In the genomic region with DNA sequence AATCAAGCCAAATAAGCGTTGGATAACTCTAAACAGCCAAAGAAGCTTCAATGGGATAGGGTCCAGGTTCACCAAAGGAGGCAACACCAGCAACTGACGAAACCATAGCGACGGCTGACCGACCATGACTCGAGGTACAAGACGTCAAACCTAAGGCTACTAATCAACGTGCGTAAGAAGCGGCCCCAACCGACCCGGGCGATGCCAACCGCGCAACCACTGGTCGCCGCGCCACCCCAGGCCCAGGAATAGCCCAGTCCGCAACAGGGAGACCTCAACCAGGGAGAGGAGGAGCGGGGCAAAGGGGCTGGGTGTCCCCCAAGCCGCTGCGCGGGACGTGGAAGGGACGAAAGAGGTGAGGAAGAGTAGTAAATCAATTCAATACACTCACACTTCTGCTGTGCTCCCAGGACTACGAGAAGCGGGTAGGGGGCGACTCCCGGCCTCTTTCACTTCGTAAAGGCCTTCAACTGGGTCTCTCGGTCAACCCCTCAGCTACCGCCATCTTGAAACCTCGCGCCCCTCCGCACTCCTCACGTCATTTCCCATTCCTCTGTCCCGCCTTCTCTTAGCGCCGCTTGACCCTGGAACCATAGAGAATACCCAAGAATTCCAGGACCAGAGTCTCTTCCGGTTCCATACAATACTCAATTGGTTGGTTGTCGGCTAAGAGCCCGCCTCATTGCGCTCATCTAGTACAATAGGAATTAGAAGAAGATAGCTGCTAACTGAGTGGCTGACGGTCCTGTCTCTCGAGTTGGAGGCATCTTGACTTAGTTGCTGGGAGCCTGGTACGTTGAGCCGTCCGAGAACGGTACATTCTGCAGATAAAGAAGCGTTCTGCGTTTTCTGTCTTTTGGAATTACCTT, we compare ENCODE assay signal across 1 cellular context.
TF ChIP-seq lines count a peak whose summit lies in the region.

A gene with protein sequence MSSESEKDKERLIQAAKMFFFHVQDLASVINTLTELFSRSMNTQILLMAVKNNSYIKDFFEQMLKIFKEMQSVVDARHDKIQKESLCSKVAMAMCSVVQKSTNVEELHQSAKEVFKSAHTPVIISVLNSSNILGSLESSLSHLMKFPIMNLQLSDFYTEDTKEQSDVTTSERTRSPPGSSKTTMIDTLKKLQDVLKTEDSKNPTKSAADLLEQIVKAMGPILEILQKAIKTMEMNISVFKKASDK (plus strand): TSS at position 710 of the 869 bp plus-strand sequence. CDS start 19,266 bp downstream, outside the sequence.
A gene (minus strand): TSS at position 518 of the 869 bp plus-strand sequence. CDS start 2,095 bp downstream, outside the sequence.

TF ChIP-seq in HEK293, 187 proteins besides CTCF, POLR2A, EP300 and RAD21 (continued from another document and continues in another):
- TF ChIP-seq, protein P1, sequence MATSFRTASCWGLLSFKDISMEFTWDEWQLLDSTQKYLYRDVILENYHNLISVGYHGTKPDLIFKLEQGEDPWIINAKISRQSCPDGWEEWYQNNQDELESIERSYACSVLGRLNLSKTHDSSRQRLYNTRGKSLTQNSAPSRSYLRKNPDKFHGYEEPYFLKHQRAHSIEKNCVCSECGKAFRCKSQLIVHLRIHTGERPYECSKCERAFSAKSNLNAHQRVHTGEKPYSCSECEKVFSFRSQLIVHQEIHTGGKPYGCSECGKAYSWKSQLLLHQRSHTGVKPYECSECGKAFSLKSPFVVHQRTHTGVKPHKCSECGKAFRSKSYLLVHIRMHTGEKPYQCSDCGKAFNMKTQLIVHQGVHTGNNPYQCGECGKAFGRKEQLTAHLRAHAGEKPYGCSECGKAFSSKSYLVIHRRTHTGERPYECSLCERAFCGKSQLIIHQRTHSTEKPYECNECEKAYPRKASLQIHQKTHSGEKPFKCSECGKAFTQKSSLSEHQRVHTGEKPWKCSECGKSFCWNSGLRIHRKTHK (tag by site-specific recombination; IDR thresholded peaks at IDR 0.05) = no peak
- TF ChIP-seq REPIN1 (tag by site-specific recombination; IDR thresholded peaks at IDR 0.05; ENCODE audit: low read depth) = no peak
- TF ChIP-seq ZNF214 (tag by site-specific recombination; IDR thresholded peaks at IDR 0.05; ENCODE audit: borderline replicate concordance) = no peak
- 0 out of 2 replicates have a peak, but pooled peaks have one; percentile 36 for TF ChIP-seq ZBTB7A (tag by site-specific recombination; IDR thresholded peaks at IDR 0.05; ENCODE audit: low read depth)
- TF ChIP-seq ZXDB (tag by site-specific recombination; IDR thresholded peaks at IDR 0.05) = peak; percentile 81
- peak; percentile 42 for TF ChIP-seq ZNF335 (tag by site-specific recombination; conservative IDR thresholded peaks at IDR 0.05)
- TF ChIP-seq, protein P2, sequence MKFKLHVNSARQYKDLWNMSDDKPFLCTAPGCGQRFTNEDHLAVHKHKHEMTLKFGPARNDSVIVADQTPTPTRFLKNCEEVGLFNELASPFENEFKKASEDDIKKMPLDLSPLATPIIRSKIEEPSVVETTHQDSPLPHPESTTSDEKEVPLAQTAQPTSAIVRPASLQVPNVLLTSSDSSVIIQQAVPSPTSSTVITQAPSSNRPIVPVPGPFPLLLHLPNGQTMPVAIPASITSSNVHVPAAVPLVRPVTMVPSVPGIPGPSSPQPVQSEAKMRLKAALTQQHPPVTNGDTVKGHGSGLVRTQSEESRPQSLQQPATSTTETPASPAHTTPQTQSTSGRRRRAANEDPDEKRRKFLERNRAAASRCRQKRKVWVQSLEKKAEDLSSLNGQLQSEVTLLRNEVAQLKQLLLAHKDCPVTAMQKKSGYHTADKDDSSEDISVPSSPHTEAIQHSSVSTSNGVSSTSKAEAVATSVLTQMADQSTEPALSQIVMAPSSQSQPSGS (tag by site-specific recombination; IDR thresholded peaks at IDR 0.05; ENCODE audit: low read depth) = 0 out of 2 replicates have a peak, but pooled peaks have one; percentile 46
- peak; percentile 76 for TF ChIP-seq ZNF777 (tag by site-specific recombination; IDR thresholded peaks at IDR 0.05; ENCODE audit: borderline replicate concordance)
- peak; percentile 72 for TF ChIP-seq YY2 (tag by site-specific recombination; IDR thresholded peaks at IDR 0.05)
- TF ChIP-seq, protein P3, sequence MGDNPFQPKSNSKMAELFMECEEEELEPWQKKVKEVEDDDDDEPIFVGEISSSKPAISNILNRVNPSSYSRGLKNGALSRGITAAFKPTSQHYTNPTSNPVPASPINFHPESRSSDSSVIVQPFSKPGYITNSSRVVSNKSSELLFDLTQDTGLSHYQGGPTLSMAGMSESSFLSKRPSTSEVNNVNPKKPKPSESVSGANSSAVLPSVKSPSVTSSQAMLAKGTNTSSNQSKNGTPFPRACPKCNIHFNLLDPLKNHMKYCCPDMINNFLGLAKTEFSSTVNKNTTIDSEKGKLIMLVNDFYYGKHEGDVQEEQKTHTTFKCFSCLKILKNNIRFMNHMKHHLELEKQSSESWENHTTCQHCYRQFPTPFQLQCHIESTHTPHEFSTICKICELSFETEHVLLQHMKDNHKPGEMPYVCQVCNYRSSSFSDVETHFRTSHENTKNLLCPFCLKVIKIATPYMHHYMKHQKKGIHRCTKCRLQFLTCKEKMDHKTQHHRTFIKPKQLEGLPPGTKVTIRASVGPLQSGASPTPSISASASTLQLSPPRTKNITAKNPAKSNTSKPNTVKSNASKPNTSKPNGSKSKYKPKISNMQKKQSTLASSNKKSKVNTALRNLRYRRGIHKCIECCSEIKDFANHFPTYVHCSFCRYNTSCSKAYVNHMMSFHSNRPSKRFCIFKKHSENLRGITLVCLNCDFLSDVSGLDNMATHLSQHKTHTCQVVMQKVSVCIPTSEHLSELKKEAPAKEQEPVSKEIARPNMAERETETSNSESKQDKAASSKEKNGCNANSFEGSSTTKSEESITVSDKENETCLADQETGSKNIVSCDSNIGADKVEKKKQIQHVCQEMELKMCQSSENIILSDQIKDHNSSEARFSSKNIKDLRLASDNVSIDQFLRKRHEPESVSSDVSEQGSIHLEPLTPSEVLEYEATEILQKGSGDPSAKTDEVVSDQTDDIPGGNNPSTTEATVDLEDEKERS (tag by site-specific recombination; IDR thresholded peaks at IDR 0.05) = no peak
- TF ChIP-seq ZNF558 (tag by site-specific recombination; IDR thresholded peaks at IDR 0.05) = no peak
- 0 out of 2 replicates have a peak, but pooled peaks have one; percentile 18 for TF ChIP-seq ZBTB8A (tag by site-specific recombination; IDR thresholded peaks at IDR 0.05)
- TF ChIP-seq ZNF140 (tag by site-specific recombination; IDR thresholded peaks at IDR 0.05) = no peak
- TF ChIP-seq ZFP3 (tag by site-specific recombination; IDR thresholded peaks at IDR 0.05; ENCODE audit: low read depth) = no peak
- TF ChIP-seq ZNF146 (tag by site-specific recombination; IDR thresholded peaks at IDR 0.05) = no peak
- TF ChIP-seq, protein P4, sequence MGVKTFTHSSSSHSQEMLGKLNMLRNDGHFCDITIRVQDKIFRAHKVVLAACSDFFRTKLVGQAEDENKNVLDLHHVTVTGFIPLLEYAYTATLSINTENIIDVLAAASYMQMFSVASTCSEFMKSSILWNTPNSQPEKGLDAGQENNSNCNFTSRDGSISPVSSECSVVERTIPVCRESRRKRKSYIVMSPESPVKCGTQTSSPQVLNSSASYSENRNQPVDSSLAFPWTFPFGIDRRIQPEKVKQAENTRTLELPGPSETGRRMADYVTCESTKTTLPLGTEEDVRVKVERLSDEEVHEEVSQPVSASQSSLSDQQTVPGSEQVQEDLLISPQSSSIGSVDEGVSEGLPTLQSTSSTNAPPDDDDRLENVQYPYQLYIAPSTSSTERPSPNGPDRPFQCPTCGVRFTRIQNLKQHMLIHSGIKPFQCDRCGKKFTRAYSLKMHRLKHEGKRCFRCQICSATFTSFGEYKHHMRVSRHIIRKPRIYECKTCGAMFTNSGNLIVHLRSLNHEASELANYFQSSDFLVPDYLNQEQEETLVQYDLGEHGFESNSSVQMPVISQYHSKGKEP (tag by site-specific recombination; IDR thresholded peaks at IDR 0.05) = no peak
- TF ChIP-seq, protein P5, sequence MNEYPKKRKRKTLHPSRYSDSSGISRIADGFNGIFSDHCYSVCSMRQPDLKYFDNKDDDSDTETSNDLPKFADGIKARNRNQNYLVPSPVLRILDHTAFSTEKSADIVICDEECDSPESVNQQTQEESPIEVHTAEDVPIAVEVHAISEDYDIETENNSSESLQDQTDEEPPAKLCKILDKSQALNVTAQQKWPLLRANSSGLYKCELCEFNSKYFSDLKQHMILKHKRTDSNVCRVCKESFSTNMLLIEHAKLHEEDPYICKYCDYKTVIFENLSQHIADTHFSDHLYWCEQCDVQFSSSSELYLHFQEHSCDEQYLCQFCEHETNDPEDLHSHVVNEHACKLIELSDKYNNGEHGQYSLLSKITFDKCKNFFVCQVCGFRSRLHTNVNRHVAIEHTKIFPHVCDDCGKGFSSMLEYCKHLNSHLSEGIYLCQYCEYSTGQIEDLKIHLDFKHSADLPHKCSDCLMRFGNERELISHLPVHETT (tag by site-specific recombination; IDR thresholded peaks at IDR 0.05) = no peak
- peak; percentile 70 for TF ChIP-seq ZNF629 (tag by site-specific recombination; IDR thresholded peaks at IDR 0.05)
- TF ChIP-seq SP7 (tag by site-specific recombination; IDR thresholded peaks at IDR 0.05) = peak; percentile 20; the same call in 1 of the 2 replicates
- no peak for TF ChIP-seq ZNF529 (tag by site-specific recombination; IDR thresholded peaks at IDR 0.05; ENCODE audit: insufficient replicate concordance)
- TF ChIP-seq, protein P6, sequence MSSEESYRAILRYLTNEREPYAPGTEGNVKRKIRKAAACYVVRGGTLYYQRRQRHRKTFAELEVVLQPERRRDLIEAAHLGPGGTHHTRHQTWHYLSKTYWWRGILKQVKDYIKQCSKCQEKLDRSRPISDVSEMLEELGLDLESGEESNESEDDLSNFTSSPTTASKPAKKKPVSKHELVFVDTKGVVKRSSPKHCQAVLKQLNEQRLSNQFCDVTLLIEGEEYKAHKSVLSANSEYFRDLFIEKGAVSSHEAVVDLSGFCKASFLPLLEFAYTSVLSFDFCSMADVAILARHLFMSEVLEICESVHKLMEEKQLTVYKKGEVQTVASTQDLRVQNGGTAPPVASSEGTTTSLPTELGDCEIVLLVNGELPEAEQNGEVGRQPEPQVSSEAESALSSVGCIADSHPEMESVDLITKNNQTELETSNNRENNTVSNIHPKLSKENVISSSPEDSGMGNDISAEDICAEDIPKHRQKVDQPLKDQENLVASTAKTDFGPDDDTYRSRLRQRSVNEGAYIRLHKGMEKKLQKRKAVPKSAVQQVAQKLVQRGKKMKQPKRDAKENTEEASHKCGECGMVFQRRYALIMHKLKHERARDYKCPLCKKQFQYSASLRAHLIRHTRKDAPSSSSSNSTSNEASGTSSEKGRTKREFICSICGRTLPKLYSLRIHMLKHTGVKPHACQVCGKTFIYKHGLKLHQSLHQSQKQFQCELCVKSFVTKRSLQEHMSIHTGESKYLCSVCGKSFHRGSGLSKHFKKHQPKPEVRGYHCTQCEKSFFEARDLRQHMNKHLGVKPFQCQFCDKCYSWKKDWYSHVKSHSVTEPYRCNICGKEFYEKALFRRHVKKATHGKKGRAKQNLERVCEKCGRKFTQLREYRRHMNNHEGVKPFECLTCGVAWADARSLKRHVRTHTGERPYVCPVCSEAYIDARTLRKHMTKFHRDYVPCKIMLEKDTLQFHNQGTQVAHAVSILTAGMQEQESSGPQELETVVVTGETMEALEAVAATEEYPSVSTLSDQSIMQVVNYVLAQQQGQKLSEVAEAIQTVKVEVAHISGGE (tag by site-specific recombination; conservative IDR thresholded peaks at IDR 0.05; ENCODE audit: low read depth) = peak; percentile 63
- TF ChIP-seq, protein P7, sequence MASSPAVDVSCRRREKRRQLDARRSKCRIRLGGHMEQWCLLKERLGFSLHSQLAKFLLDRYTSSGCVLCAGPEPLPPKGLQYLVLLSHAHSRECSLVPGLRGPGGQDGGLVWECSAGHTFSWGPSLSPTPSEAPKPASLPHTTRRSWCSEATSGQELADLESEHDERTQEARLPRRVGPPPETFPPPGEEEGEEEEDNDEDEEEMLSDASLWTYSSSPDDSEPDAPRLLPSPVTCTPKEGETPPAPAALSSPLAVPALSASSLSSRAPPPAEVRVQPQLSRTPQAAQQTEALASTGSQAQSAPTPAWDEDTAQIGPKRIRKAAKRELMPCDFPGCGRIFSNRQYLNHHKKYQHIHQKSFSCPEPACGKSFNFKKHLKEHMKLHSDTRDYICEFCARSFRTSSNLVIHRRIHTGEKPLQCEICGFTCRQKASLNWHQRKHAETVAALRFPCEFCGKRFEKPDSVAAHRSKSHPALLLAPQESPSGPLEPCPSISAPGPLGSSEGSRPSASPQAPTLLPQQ (tag by site-specific recombination; IDR thresholded peaks at IDR 0.05) = 0 out of 2 replicates have a peak, but pooled peaks have one; percentile 11
- TF ChIP-seq SP3 (tag by site-specific recombination; IDR thresholded peaks at IDR 0.05) = peak; percentile 58
- no peak for TF ChIP-seq SALL2 (tag by site-specific recombination; IDR thresholded peaks at IDR 0.05; ENCODE audit: borderline replicate concordance)
- no peak for TF ChIP-seq ZNF664 (tag by site-specific recombination; IDR thresholded peaks at IDR 0.05)
- TF ChIP-seq PRDM1 (tag by site-specific recombination; IDR thresholded peaks at IDR 0.05) = no peak
- no peak for TF ChIP-seq ZNF366 (tag by site-specific recombination; conservative IDR thresholded peaks at IDR 0.05)
- 0 out of 2 replicates have a peak, but pooled peaks have one; percentile 34 for TF ChIP-seq ZSCAN30 (tag by site-specific recombination; IDR thresholded peaks at IDR 0.05)
- no peak for TF ChIP-seq ZNF302 (tag by site-specific recombination; IDR thresholded peaks at IDR 0.05; ENCODE audit: low read depth)
- TF ChIP-seq, protein P8, sequence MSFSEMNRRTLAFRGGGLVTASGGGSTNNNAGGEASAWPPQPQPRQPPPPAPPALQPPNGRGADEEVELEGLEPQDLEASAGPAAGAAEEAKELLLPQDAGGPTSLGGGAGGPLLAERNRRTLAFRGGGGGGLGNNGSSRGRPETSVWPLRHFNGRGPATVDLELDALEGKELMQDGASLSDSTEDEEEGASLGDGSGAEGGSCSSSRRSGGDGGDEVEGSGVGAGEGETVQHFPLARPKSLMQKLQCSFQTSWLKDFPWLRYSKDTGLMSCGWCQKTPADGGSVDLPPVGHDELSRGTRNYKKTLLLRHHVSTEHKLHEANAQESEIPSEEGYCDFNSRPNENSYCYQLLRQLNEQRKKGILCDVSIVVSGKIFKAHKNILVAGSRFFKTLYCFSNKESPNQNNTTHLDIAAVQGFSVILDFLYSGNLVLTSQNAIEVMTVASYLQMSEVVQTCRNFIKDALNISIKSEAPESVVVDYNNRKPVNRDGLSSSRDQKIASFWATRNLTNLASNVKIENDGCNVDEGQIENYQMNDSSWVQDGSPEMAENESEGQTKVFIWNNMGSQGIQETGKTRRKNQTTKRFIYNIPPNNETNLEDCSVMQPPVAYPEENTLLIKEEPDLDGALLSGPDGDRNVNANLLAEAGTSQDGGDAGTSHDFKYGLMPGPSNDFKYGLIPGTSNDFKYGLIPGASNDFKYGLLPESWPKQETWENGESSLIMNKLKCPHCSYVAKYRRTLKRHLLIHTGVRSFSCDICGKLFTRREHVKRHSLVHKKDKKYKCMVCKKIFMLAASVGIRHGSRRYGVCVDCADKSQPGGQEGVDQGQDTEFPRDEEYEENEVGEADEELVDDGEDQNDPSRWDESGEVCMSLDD (tag by site-specific recombination; IDR thresholded peaks at IDR 0.05) = peak; percentile 66
- no peak for TF ChIP-seq ZNF830 (tag by site-specific recombination; IDR thresholded peaks at IDR 0.05; ENCODE audit: low read depth)
- TF ChIP-seq ZNF391 (tag by site-specific recombination; IDR thresholded peaks at IDR 0.05; ENCODE audit: borderline replicate concordance, low read depth) = 0 out of 2 replicates have a peak, but pooled peaks have one; percentile 66
